In genomic region chr6:25961619-25962367, GRCh38 we compare ENCODE assay signal across 8 cellular contexts. TPM values are rescaled to one million over a fixed set of nuclear protein-coding genes. Genes with fewer than 3 reads are reported as not detected.
DNase-seq lines count a peak whose midpoint lies in the region; ATAC-seq and TF ChIP-seq lines count a peak whose summit lies in the region.

No MANE protein-coding gene starts in this region.

- CTCF ChIA-PET in AG04449 (lab: Yijun Ruan, JAX): interaction anchor here (0.8 to 2.6 kb wide), 4 partner anchors 11 to 59 kb away, joined by 3 to 14 read pairs (median 6); no protein-coding TSS in a partner anchor

- POLR2A ChIA-PET in AG04449 (lab: Yijun Ruan, JAX): no interaction called here

- DNase-seq in AG04449 (ENCODE audit: low read depth, low spot score) (no peak), mesothelial cell of epicardium (ENCODE audit: low spot score in 2 of 2, unreplicated experiment in 2 of 2) (no peak), HT-29 (ENCODE audit: low spot score) (no peak), kidney tubule cell (ENCODE audit: low spot score) (no peak)

- peaks cover 28% of the 10 kb centered on the region for H3K9me3 Mint-ChIP-seq in mesothelial cell of epicardium

- peaks cover 36% of the 10 kb centered on the region for H3K4me1 Mint-ChIP-seq in mesothelial cell of epicardium

- no peaks in the 10 kb centered on the region for H3K27me3 Mint-ChIP-seq in mesothelial cell of epicardium (ENCODE audit: low read depth)

- TF ChIP-seq CTCF in AG04449 (IDR thresholded peaks at IDR 0.05; ENCODE audit: insufficient read depth, low read length, missing control alignments) (no peak), mesothelial cell of epicardium (IDR thresholded peaks at IDR 0.05; ENCODE audit: unreplicated experiment) (no peak)

- peak overlapping the region; percentile 69 for H3K27ac ChIP-seq in angular gyrus (ENCODE audit: low read depth, low read length)

- peak overlapping the region; percentile 87 for H3K4me3 Mint-ChIP-seq in mesothelial cell of epicardium

- H3K27ac Mint-ChIP-seq in mesothelial cell of epicardium: peak overlapping the region; percentile 99

- peak overlapping the region; percentile 65 for H3K4me3 ChIP-seq in AG04449 (ENCODE audit: low read depth, low read length)

- ATAC-seq in HG02973 (IDR thresholded peaks at IDR 0.05; ENCODE audit: unreplicated experiment) (peak; percentile 9), HG03460 (IDR thresholded peaks at IDR 0.05; ENCODE audit: unreplicated experiment) (no peak), HG03097 (IDR thresholded peaks at IDR 0.05; ENCODE audit: low FRiP score, unreplicated experiment) (no peak)

- peaks cover 12% of the 10 kb centered on the region for H3K36me3 Mint-ChIP-seq in mesothelial cell of epicardium

RNA-seq across cellular contexts. Expression of gene TRIM38, which starts 0.8 kb away (rescaled TPM):
- total RNA-seq in mesothelial cell of epicardium: 15.8 to 17.1 TPM (median 15.9 TPM) in 3 replicates
- 2.5 and 4.0 TPM in 2 replicates for total RNA-seq in HT-29 (2014; rRNA removed; shearing (Covaris generic))

RNA-seq across cellular contexts. Expression of gene SLC17A2, which starts 31.3 kb away (rescaled TPM):
- total RNA-seq in mesothelial cell of epicardium: not detected in 3 replicates
- not detected in 2 replicates for total RNA-seq in HT-29 (2014; rRNA removed; shearing (Covaris generic))
